In genomic region chr3:149151843-149152242, GRCh38 we compare ENCODE assay signal across 10 cellular contexts. TPM values are rescaled to one million over a fixed set of nuclear protein-coding genes. Genes with fewer than 3 reads are reported as not detected.
A peak's percentile ranks its signal among the peaks of the same experiment; 100 is the strongest.
DNase-seq lines count a peak whose midpoint lies in the region; ATAC-seq, FAIRE-seq and TF ChIP-seq lines count a peak whose summit lies in the region.
"Had no signal": no experiment of that assay in that cellular context is flagged by ENCODE, and none has a peak within 500 bp of the region (broad histone marks: within the 10 kb centered on the region; RNA-seq: fewer than 3 reads in every experiment).

No MANE protein-coding gene starts in this region.

- FAIRE-seq in urothelium cell line (lab: Jason Lieb, UNC) = no peak

- no peak for TF ChIP-seq CTCF in glutamatergic neuron (IDR thresholded peaks at IDR 0.05; ENCODE audit: partially characterized antibody, unreplicated experiment)

- H3K27ac Mint-ChIP-seq in stimulated activated naive CD8-positive, alpha-beta T cell treated with anti-CD3 and anti-CD28 coated beads, Interleukin-15, Interleukin-2, amounts not matched to agents 100 ng/mL and 50 ng/mL, for 24 hours = peak overlapping the region; percentile 7
- H3K27ac Mint-ChIP-seq in glutamatergic neuron (ENCODE audit: unreplicated experiment) = peak overlapping the region; percentile 90
- H3K27ac Mint-ChIP-seq in activated T-cell treated with anti-CD3 and anti-CD28 coated beads, Interleukin-2, amount 50 U/mL, for 72 hours = no peak overlapping the region
- no peak overlapping the region for H3K27ac Mint-ChIP-seq in stimulated activated memory B cell treated with anti-CD40 and anti-IgM and Interleukin-4, amounts not matched to agents 10 μg/mL and 1 μg/mL and 100 μg/mL, for 72 hours

- no peaks in the 10 kb centered on the region for H3K27me3 Mint-ChIP-seq in stimulated activated naive CD8-positive, alpha-beta T cell treated with anti-CD3 and anti-CD28 coated beads, Interleukin-15, Interleukin-2, amounts not matched to agents 100 ng/mL and 50 ng/mL, for 24 hours
- peaks cover 3% of the 10 kb centered on the region for H3K27me3 Mint-ChIP-seq in glutamatergic neuron (ENCODE audit: unreplicated experiment)
- H3K27me3 Mint-ChIP-seq in activated T-cell treated with anti-CD3 and anti-CD28 coated beads, Interleukin-2, amount 50 U/mL, for 72 hours (ENCODE audit: low read depth) = no peaks in the 10 kb centered on the region
- no peaks in the 10 kb centered on the region for H3K27me3 Mint-ChIP-seq in stimulated activated memory B cell treated with anti-CD40 and anti-IgM and Interleukin-4, amounts not matched to agents 10 μg/mL and 1 μg/mL and 100 μg/mL, for 72 hours

- no peak for ATAC-seq in stimulated activated naive CD8-positive, alpha-beta T cell treated with anti-CD3 and anti-CD28 coated beads, Interleukin-15, Interleukin-2, amounts not matched to agents 100 U/mL and 50 U/mL, for 24 hours
- ATAC-seq in SK-N-SH treated with all-trans-retinoic acid at 6 μM for 48 hours (no peak), HG03565 (IDR thresholded peaks at IDR 0.05; ENCODE audit: unreplicated experiment) (no peak)
- no peak for ATAC-seq in activated T-cell treated with anti-CD3 and anti-CD28 coated beads, Interleukin-2, amount 50 U/mL, for 72 hours (replicated peaks in 1 of 2)
- no peak for ATAC-seq in stimulated activated memory B cell treated with anti-CD40 and anti-IgM and Interleukin-4, amounts not matched to agents 10 μg/mL and 1 μg/mL and 100 μg/mL, for 72 hours

- H3K4me1 Mint-ChIP-seq in stimulated activated naive CD8-positive, alpha-beta T cell treated with anti-CD3 and anti-CD28 coated beads, Interleukin-15, Interleukin-2, amounts not matched to agents 100 ng/mL and 50 ng/mL, for 24 hours (ENCODE audit: low read depth) = peaks cover 18% of the 10 kb centered on the region
- peaks cover 42% of the 10 kb centered on the region for H3K4me1 Mint-ChIP-seq in glutamatergic neuron (ENCODE audit: low read depth, unreplicated experiment)
- H3K4me1 Mint-ChIP-seq in activated T-cell treated with anti-CD3 and anti-CD28 coated beads, Interleukin-2, amount 50 U/mL, for 72 hours (ENCODE audit: low read depth) = peaks cover 19% of the 10 kb centered on the region
- peaks cover 19% of the 10 kb centered on the region for H3K4me1 Mint-ChIP-seq in stimulated activated memory B cell treated with anti-CD40 and anti-IgM and Interleukin-4, amounts not matched to agents 10 μg/mL and 1 μg/mL and 100 μg/mL, for 72 hours

- DNase-seq in stimulated activated naive CD8-positive, alpha-beta T cell treated with anti-CD3 and anti-CD28 coated beads, Interleukin-15, Interleukin-2, amounts not matched to agents 100 U/mL and 50 U/mL, for 24 hours = no peak
- no peak for DNase-seq in glutamatergic neuron
- no peak for DNase-seq in urothelium cell line (ENCODE audit: low spot score)
- DNase-seq in activated T-cell treated with anti-CD3 and anti-CD28 coated beads, Interleukin-2, amount 50 U/mL, for 72 hours = no peak
- DNase-seq: DND-41, NCI-H2227 treated with DMSO at 0.1 percent for 48 hours had no signal

- H3K9me3 Mint-ChIP-seq in stimulated activated naive CD8-positive, alpha-beta T cell treated with anti-CD3 and anti-CD28 coated beads, Interleukin-15, Interleukin-2, amounts not matched to agents 100 ng/mL and 50 ng/mL, for 24 hours = no peaks in the 10 kb centered on the region
- H3K9me3 Mint-ChIP-seq in glutamatergic neuron (ENCODE audit: unreplicated experiment) = peaks cover 2% of the 10 kb centered on the region
- H3K9me3 Mint-ChIP-seq in activated T-cell treated with anti-CD3 and anti-CD28 coated beads, Interleukin-2, amount 50 U/mL, for 72 hours = no peaks in the 10 kb centered on the region
- H3K9me3 Mint-ChIP-seq in stimulated activated memory B cell treated with anti-CD40 and anti-IgM and Interleukin-4, amounts not matched to agents 10 μg/mL and 1 μg/mL and 100 μg/mL, for 72 hours = no peaks in the 10 kb centered on the region

- no peak overlapping the region for H3K4me3 Mint-ChIP-seq in stimulated activated naive CD8-positive, alpha-beta T cell treated with anti-CD3 and anti-CD28 coated beads, Interleukin-15, Interleukin-2, amounts not matched to agents 100 ng/mL and 50 ng/mL, for 24 hours
- peak overlapping the region; percentile 11 for H3K4me3 Mint-ChIP-seq in glutamatergic neuron (ENCODE audit: unreplicated experiment)
- no peak overlapping the region for H3K4me3 Mint-ChIP-seq in activated T-cell treated with anti-CD3 and anti-CD28 coated beads, Interleukin-2, amount 50 U/mL, for 72 hours
- no peak overlapping the region for H3K4me3 Mint-ChIP-seq in stimulated activated memory B cell treated with anti-CD40 and anti-IgM and Interleukin-4, amounts not matched to agents 10 μg/mL and 1 μg/mL and 100 μg/mL, for 72 hours

- H3K36me3 Mint-ChIP-seq in stimulated activated naive CD8-positive, alpha-beta T cell treated with anti-CD3 and anti-CD28 coated beads, Interleukin-15, Interleukin-2, amounts not matched to agents 100 ng/mL and 50 ng/mL, for 24 hours (ENCODE audit: low read depth) = peaks cover 41% of the 10 kb centered on the region
- H3K36me3 Mint-ChIP-seq in glutamatergic neuron (ENCODE audit: unreplicated experiment) = no peaks in the 10 kb centered on the region
- peaks cover 6 to 11% of the 10 kb centered on the region in 2 donors for H3K36me3 Mint-ChIP-seq in activated T-cell treated with anti-CD3 and anti-CD28 coated beads, Interleukin-2, amount 50 U/mL, for 72 hours (ENCODE audit: insufficient read depth in 2 of 2)
- peaks cover 56% of the 10 kb centered on the region for H3K36me3 Mint-ChIP-seq in stimulated activated memory B cell treated with anti-CD40 and anti-IgM and Interleukin-4, amounts not matched to agents 10 μg/mL and 1 μg/mL and 100 μg/mL, for 72 hours

TF ChIP-seq in SK-N-SH treated with all-trans-retinoic acid at 6 μM for 48 hours, 23 proteins besides CTCF, POLR2A, EP300 and RAD21:
- TF ChIP-seq TCF4 (CRISPR knock-in tag; IDR thresholded peaks at IDR 0.05; ENCODE audit: borderline replicate concordance) = peak; percentile 59; the same call in 1 of the 2 replicates
- no peak for TF ChIP-seq POU6F1 (CRISPR knock-in tag; IDR thresholded peaks at IDR 0.05; ENCODE audit: borderline replicate concordance, low read depth)
- TF ChIP-seq TSHZ2 (CRISPR knock-in tag; IDR thresholded peaks at IDR 0.05) = peak; percentile 41; the same call in 1 of the 2 replicates
- TF ChIP-seq ISL1 (CRISPR knock-in tag; IDR thresholded peaks at IDR 0.05) = 0 out of 2 replicates have a peak, but pooled peaks have one; percentile 9

RNA-seq across cellular contexts. Expression of gene HPS3, which starts 22.4 kb away (rescaled TPM):
- 12.1 TPM for total RNA-seq in glutamatergic neuron (ENCODE audit: unreplicated experiment)
- 10 to 100 TPM; 18.9 to 22.2 TPM for total RNA-seq in activated T-cell treated with anti-CD3 and anti-CD28 coated beads, Interleukin-2, amount 50 U/mL, for 72 hours

Comparison
In these comparisons a context has a peak if more than half of its experiments do, and no peak if none do; other contexts are left out.
1. H3K27ac Mint-ChIP-seq: peak in stimulated activated naive CD8-positive, alpha-beta T cell treated with anti-CD3 and anti-CD28 coated beads, Interleukin-15, Interleukin-2, amounts not matched to agents 100 ng/mL and 50 ng/mL, for 24 hours (single experiment) and glutamatergic neuron (single experiment); none in activated T-cell treated with anti-CD3 and anti-CD28 coated beads, Interleukin-2, amount 50 U/mL, for 72 hours (single experiment) and stimulated activated memory B cell treated with anti-CD40 and anti-IgM and Interleukin-4, amounts not matched to agents 10 μg/mL and 1 μg/mL and 100 μg/mL, for 72 hours (single experiment).